In the genomic region with DNA sequence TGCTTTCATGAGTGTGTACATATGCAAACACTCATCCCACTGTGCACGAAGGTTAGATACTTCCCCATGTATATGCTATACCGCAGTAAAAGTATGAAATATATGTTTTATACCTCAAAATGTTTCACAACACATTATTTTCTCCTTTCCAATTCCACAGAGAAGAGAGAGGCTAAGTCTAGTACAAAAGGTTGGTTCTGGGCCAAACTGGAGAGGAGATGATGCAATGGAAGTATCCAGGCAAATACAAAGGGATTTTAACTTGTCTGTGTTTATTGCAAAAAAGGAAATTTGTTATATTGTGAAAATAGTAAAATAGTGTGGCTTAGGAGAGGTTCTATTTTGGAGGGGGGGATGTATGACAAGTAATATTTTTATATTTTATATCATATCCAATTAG, we compare ENCODE assay signal across 1 cellular context.
TF ChIP-seq lines count a peak whose summit lies in the region.

No MANE protein-coding gene starts in this region.

TF ChIP-seq in HepG2, 621 proteins besides CTCF, POLR2A, EP300 and RAD21 (continued from another document):
- TF ChIP-seq, protein P1, sequence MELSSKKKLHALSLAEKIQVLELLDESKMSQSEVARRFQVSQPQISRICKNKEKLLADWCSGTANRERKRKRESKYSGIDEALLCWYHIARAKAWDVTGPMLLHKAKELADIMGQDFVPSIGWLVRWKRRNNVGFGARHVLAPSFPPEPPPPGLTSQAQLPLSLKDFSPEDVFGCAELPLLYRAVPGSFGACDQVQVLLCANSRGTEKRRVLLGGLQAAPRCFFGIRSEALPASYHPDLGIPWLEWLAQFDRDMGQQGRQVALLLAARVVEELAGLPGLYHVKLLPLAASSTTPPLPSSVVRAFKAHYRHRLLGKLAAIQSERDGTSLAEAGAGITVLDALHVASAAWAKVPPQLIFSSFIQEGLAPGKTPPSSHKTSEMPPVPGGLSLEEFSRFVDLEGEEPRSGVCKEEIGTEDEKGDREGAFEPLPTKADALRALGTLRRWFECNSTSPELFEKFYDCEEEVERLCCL (CRISPR knock-in tag; IDR thresholded peaks at IDR 0.05; ENCODE audit: borderline replicate concordance) = no peak
- TF ChIP-seq NFYC (CRISPR knock-in tag; IDR thresholded peaks at IDR 0.05) (no peak), GATAD2A (CRISPR knock-in tag; IDR thresholded peaks at IDR 0.05) (peak; percentile 84), CBX1 (IDR thresholded peaks at IDR 0.05; ENCODE audit: low read depth) (no peak), SYNCRIP (IDR thresholded peaks at IDR 0.05; ENCODE audit: insufficient read depth, low read depth, low read length) (no peak), ZNF546 (CRISPR knock-in tag; conservative IDR thresholded peaks at IDR 0.05) (no peak)
- TF ChIP-seq, protein P2, sequence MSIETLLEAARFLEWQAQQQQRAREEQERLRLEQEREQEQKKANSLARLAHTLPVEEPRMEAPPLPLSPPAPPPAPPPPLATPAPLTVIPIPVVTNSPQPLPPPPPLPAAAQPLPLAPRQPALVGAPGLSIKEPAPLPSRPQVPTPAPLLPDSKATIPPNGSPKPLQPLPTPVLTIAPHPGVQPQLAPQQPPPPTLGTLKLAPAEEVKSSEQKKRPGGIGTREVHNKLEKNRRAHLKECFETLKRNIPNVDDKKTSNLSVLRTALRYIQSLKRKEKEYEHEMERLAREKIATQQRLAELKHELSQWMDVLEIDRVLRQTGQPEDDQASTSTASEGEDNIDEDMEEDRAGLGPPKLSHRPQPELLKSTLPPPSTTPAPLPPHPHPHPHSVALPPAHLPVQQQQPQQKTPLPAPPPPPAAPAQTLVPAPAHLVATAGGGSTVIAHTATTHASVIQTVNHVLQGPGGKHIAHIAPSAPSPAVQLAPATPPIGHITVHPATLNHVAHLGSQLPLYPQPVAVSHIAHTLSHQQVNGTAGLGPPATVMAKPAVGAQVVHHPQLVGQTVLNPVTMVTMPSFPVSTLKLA (IDR thresholded peaks at IDR 0.05) = no peak
